8 cellular contexts compared by ENCODE assay signal in the genomic region with DNA sequence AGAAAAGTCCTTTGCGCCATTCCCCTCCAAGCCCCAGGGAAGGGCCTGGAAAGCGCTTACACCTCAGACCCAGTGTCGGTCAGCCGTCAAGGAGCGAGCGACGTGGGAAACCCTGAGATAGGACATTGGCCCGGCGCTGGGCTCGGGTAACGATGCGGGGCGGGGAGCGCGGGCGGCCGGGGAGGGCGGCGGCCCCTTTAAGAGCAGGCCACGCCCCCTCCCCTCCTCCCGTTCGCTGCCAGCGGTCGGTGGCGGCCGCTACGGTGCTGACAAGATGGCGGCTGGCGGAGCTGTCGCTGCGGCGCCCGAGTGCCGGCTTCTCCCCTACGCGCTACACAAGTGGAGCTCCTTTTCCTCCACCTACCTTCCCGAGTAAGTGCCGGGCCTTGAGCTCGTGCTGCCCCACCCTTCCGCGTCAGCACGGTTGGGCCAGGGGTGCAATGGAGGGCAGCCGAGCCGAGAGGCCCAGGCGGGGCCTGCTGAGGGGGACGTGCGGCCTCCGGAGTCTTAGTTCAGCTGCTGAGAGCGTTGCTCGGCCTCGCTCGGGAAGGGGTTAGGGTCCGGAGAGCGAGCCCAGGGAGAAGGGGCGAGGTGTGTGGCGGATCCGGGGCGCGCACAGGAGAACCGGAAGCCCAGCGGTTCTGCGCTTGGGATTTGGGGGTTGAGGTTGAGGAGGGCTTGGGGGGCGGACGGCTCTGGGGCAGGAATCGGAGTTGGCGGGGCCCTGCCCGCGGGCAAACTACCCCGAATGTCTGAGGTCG. TPM values are rescaled to one million over a fixed set of nuclear protein-coding genes. Genes with fewer than 3 reads are reported as not detected.
DNase-seq lines count a peak whose midpoint lies in the region; ATAC-seq and TF ChIP-seq lines count a peak whose summit lies in the region.

TSS of gene MKLN1 (plus strand) at position 251 of the 761 bp plus-strand sequence. CDS start at position 275, 24 bp downstream.

- peak in 1 of 4 donors; percentile 62 for TF ChIP-seq EP300 in upper lobe of left lung (IDR thresholded peaks at IDR 0.05)

- TF ChIP-seq POLR2A in heart left ventricle (IDR thresholded peaks at IDR 0.05) = peak; percentile 31 to 70
- TF ChIP-seq POLR2A in upper lobe of left lung (IDR thresholded peaks at IDR 0.05) = peak in 3 of 4 donors; percentile 94 to 95 (median 95)

- peaks cover 0 to 7% (median 0%) of the 10 kb centered on the region in 9 donors for H3K36me3 ChIP-seq in heart left ventricle
- H3K36me3 ChIP-seq in upper lobe of left lung = peaks cover 0 to 1% (median 0%) of the 10 kb centered on the region in 4 donors

- CTCF ChIA-PET in T-cell (lab: Charles Lee) = interaction anchor here (0.8 to 2.4 kb wide), 8 partner anchors 8 to 259 kb away, joined by 3 to 9 read pairs (median 3); no protein-coding TSS in a partner anchor

- H3K36me3 Mint-ChIP-seq in T-cell = no peaks in the 10 kb centered on the region

- H3K4me1 ChIP-seq in heart left ventricle (peaks cover 0 to 44% (median 28%) of the 10 kb centered on the region in 12 donors), upper lobe of left lung (peaks cover 19 to 32% (median 23%) of the 10 kb centered on the region in 4 donors)

- POLR2A ChIA-PET in T-cell (lab: Charles Lee) = interaction anchor here (1.0 to 1.2 kb wide), 3 partner anchors 91 to 96 kb away, joined by 3 to 4 read pairs (median 3); no protein-coding TSS in a partner anchor

- peak within 1 kb of the TSS; percentile 94 to 99 (median 99) for H3K4me3 Mint-ChIP-seq in T-cell

- no peaks in the 10 kb centered on the region for H3K9me3 ChIP-seq in heart left ventricle
- H3K9me3 ChIP-seq in upper lobe of left lung = no peaks in the 10 kb centered on the region

- WGBS in adipose tissue, 3 donors = 0 to 1% (median 0%) methylated on average over 65 to 70 of the region's 70 CpGs
- WGBS in heart left ventricle, 4 donors = 0 to 1% (median 0%) methylated on average over 29 to 70 of the region's 70 CpGs
- WGBS in upper lobe of left lung, 2 donors = 0 to 1% methylated on average over 14 to 35 of the region's 70 CpGs

- peaks cover 67 to 81% (median 73%) of the 10 kb centered on the region in 3 donors for H3K4me1 Mint-ChIP-seq in T-cell

- H3K4me3 ChIP-seq in GM12875 (ENCODE audit: low read depth, low read length) (peak within 1 kb of the TSS; percentile 92), heart left ventricle (peak within 1 kb of the TSS; percentile 77 to 98 (median 90)), upper lobe of left lung (peak within 1 kb of the TSS; percentile 78 to 88 (median 82))

- ATAC-seq in HG02642 (IDR thresholded peaks at IDR 0.05; ENCODE audit: poor library complexity, unreplicated experiment) (peak; percentile 94), T-cell (replicated peaks in 1 of 4) (peak; percentile 95 to 97 (median 95)), heart left ventricle (peak; percentile 96 to 99 (median 99)), upper lobe of left lung (ENCODE audit: low FRiP score in 2 of 2) (peak; percentile 99 to 100)

- H3K27ac Mint-ChIP-seq in T-cell = peak within 1 kb of the TSS; percentile 92 to 96

- intact Hi-C loops in heart left ventricle (cut with DNase I) (loop anchor here in 7 of 10 donors (2.0 to 10.0 kb wide), 8 partner anchors 74 to 433 kb away; no protein-coding TSS in a partner anchor), posterior vena cava (cut with DNase I) (loop anchor here in 1 of 2 donors (5.0 kb wide), 1 partner anchor 221 kb away; no protein-coding TSS in a partner anchor)

- H3K27ac ChIP-seq in adipose tissue (ENCODE audit: low read depth, low read length) = peak within 1 kb of the TSS; percentile 76
- H3K27ac ChIP-seq in heart left ventricle = peak within 1 kb of the TSS; percentile 93 to 99 (median 98)
- peak within 1 kb of the TSS; percentile 96 to 100 (median 100) for H3K27ac ChIP-seq in upper lobe of left lung

- DNase-seq in NCI-H1105 treated with DMSO at 0.1 percent for 48 hours (lab: John Stamatoyannopoulos, UW) (peak; percentile 88), T-cell (peak; percentile 73 to 91 (median 86)), heart left ventricle (peak; percentile 92 to 96 (median 94)), posterior vena cava (ENCODE audit: low spot score) (peak; percentile 97), upper lobe of left lung (peak; percentile 97)

- H3K9me3 Mint-ChIP-seq in T-cell = no peaks in the 10 kb centered on the region

- H3K27me3 Mint-ChIP-seq in T-cell = no peaks in the 10 kb centered on the region

- no peaks in the 10 kb centered on the region for H3K27me3 ChIP-seq in heart left ventricle
- H3K27me3 ChIP-seq in upper lobe of left lung = no peaks in the 10 kb centered on the region

- TF ChIP-seq CTCF in GM12875 (IDR thresholded peaks at IDR 0.05; ENCODE audit: borderline replicate concordance, insufficient read depth, low read depth, low read length) (no peak), heart left ventricle (IDR thresholded peaks at IDR 0.05) (peak in 1 of 12 donors; percentile 7), upper lobe of left lung (IDR thresholded peaks at IDR 0.05) (peak in 1 of 6 experiments; percentile 16)

RNA-seq across cellular contexts. Expression of gene MKLN1, which starts in this region (rescaled TPM):
- 10 to 100 TPM; 43.9 to 63.3 (median 46.5) TPM for total RNA-seq in T-cell
- polyA plus RNA-seq in adipose tissue = 10 to 100 TPM in 2 of 3 donors, 1 to 10 TPM in 1; 6.5 to 13.7 (median 13.6) TPM
- 10 to 100 TPM; 26.7 to 49.7 (median 42.7) TPM for total RNA-seq in heart left ventricle
- 10 to 100 TPM; 11.5 to 16.3 TPM for polyA plus RNA-seq in heart left ventricle
- total RNA-seq in posterior vena cava = 10 to 100 TPM; 72.5 to 75.6 TPM
- 100 to 1,000 TPM in 1 of 6 donors, 10 to 100 TPM in 5; 36.7 to 105 (median 44.5) TPM for total RNA-seq in upper lobe of left lung

Comparison
In these comparisons a context has a peak if more than half of its experiments do, and no peak if none do; other contexts are left out.
1. Peak in every context shown above with its lines: DNase-seq, ATAC-seq, H3K4me3 ChIP-seq and H3K27ac ChIP-seq.